In genomic region chr5:24643255-24643654, GRCh38 we compare ENCODE assay signal across 22 cellular contexts. TPM values are rescaled to one million over a fixed set of nuclear protein-coding genes. Genes with fewer than 3 reads are reported as not detected.
"Had no signal": no experiment of that assay in that cellular context is flagged by ENCODE, and none has a peak within 500 bp of the region (broad histone marks: within the 10 kb centered on the region; RNA-seq: fewer than 3 reads in every experiment).

No MANE protein-coding gene starts in this region.

- H3K27ac Mint-ChIP-seq: activated CD4-positive, alpha-beta memory T cell treated with anti-CD3 and anti-CD28 coated beads, Interleukin-2, amount 10 ng/mL, durations not matched to agents 7 days and 5 days; activated CD8-positive, alpha-beta memory T cell treated with anti-CD3 and anti-CD28 coated beads, Interleukin-2, amount 10 ng/mL, durations not matched to agents 7 days and 5 days; activated naive CD8-positive, alpha-beta T cell treated with anti-CD3 and anti-CD28 coated beads, Interleukin-2, amount 10 ng/mL, durations not matched to agents 7 days and 5 days; activated T-helper 17 cell treated with anti-CD3 and anti-CD28 coated beads, Interleukin-2, amount 50 U/mL, for 72 hours had no signal

- H3K4me1 ChIP-seq: lower lobe of right lung, parathyroid adenoma had no signal

- H3K36me3 Mint-ChIP-seq: activated CD8-positive, alpha-beta memory T cell treated with anti-CD3 and anti-CD28 coated beads, Interleukin-2, amount 10 ng/mL, durations not matched to agents 7 days and 5 days; activated naive CD8-positive, alpha-beta T cell treated with anti-CD3 and anti-CD28 coated beads, Interleukin-2, amount 10 ng/mL, durations not matched to agents 7 days and 5 days had no signal

- H3K4me1 Mint-ChIP-seq: activated CD4-positive, alpha-beta memory T cell treated with anti-CD3 and anti-CD28 coated beads, Interleukin-2, amount 10 ng/mL, durations not matched to agents 7 days and 5 days; activated CD8-positive, alpha-beta memory T cell treated with anti-CD3 and anti-CD28 coated beads, Interleukin-2, amount 10 ng/mL, durations not matched to agents 7 days and 5 days; activated naive CD8-positive, alpha-beta T cell treated with anti-CD3 and anti-CD28 coated beads, Interleukin-2, amount 10 ng/mL, durations not matched to agents 7 days and 5 days; activated T-helper 17 cell treated with anti-CD3 and anti-CD28 coated beads, Interleukin-2, amount 50 U/mL, for 72 hours; central memory CD8-positive, alpha-beta T cell had no signal

- H3K27ac ChIP-seq: lower lobe of right lung, neutrophil, parathyroid adenoma, sigmoid colon, spleen, tibial nerve had no signal

- H3K27me3 Mint-ChIP-seq: activated CD4-positive, alpha-beta memory T cell treated with anti-CD3 and anti-CD28 coated beads, Interleukin-2, amount 10 ng/mL, durations not matched to agents 7 days and 5 days; activated CD8-positive, alpha-beta memory T cell treated with anti-CD3 and anti-CD28 coated beads, Interleukin-2, amount 10 ng/mL, durations not matched to agents 7 days and 5 days; activated naive CD8-positive, alpha-beta T cell treated with anti-CD3 and anti-CD28 coated beads, Interleukin-2, amount 10 ng/mL, durations not matched to agents 7 days and 5 days; activated T-helper 17 cell treated with anti-CD3 and anti-CD28 coated beads, Interleukin-2, amount 50 U/mL, for 72 hours; central memory CD8-positive, alpha-beta T cell had no signal

- H3K36me3 ChIP-seq: lower lobe of right lung, neutrophil, sigmoid colon, spleen, tibial nerve had no signal

- H3K4me3 Mint-ChIP-seq: activated CD4-positive, alpha-beta memory T cell treated with anti-CD3 and anti-CD28 coated beads, Interleukin-2, amount 10 ng/mL, durations not matched to agents 7 days and 5 days; activated CD8-positive, alpha-beta memory T cell treated with anti-CD3 and anti-CD28 coated beads, Interleukin-2, amount 10 ng/mL, durations not matched to agents 7 days and 5 days; activated naive CD8-positive, alpha-beta T cell treated with anti-CD3 and anti-CD28 coated beads, Interleukin-2, amount 10 ng/mL, durations not matched to agents 7 days and 5 days; activated T-helper 17 cell treated with anti-CD3 and anti-CD28 coated beads, Interleukin-2, amount 50 U/mL, for 72 hours; central memory CD8-positive, alpha-beta T cell had no signal

- H3K9me3 ChIP-seq: lower lobe of right lung, neutrophil, sigmoid colon, spleen, tibial nerve had no signal

- ATAC-seq: activated CD8-positive, alpha-beta memory T cell treated with anti-CD3 and anti-CD28 coated beads, Interleukin-2, amount 10 ng/mL, durations not matched to agents 7 days and 5 days; activated T-helper 17 cell treated with anti-CD3 and anti-CD28 coated beads, Interleukin-2, amount 50 U/mL, for 72 hours; lower lobe of right lung had no signal

- H3K4me3 ChIP-seq: lower lobe of right lung, sigmoid colon, spleen, tibial nerve had no signal

- H3K9me3 Mint-ChIP-seq: activated CD4-positive, alpha-beta memory T cell treated with anti-CD3 and anti-CD28 coated beads, Interleukin-2, amount 10 ng/mL, durations not matched to agents 7 days and 5 days; central memory CD8-positive, alpha-beta T cell had no signal

- DNase-seq: activated CD4-positive, alpha-beta memory T cell treated with anti-CD3 and anti-CD28 coated beads, Interleukin-2, amount 10 ng/mL, durations not matched to agents 7 days and 5 days; activated CD4-positive, alpha-beta T cell treated with anti-CD3 and anti-CD28 coated beads for 48 hours; activated CD4-positive, CD25-positive, alpha-beta regulatory T cell; activated CD8-positive, alpha-beta memory T cell treated with anti-CD3 and anti-CD28 coated beads, Interleukin-2, amount 10 ng/mL, durations not matched to agents 7 days and 5 days; activated naive CD4-positive, alpha-beta T cell; activated naive CD8-positive, alpha-beta T cell treated with anti-CD3 and anti-CD28 coated beads, Interleukin-2, amount 10 ng/mL, durations not matched to agents 7 days and 5 days; anterior cingulate cortex; effector memory CD4-positive, alpha-beta T cell; islet precursor cell; lower lobe of right lung; sigmoid colon; spleen; stimulated activated naive CD4-positive, alpha-beta T cell treated with Interleukin-2 at 50 U/mL for 16 hours; T1000 had no signal

RNA-seq across cellular contexts. Expression of gene CDH10, which starts 1.5 kb away (rescaled TPM):
- total RNA-seq: activated CD4-positive, alpha-beta memory T cell treated with anti-CD3 and anti-CD28 coated beads, Interleukin-2, amount 10 ng/mL, durations not matched to agents 7 days and 5 days; activated CD8-positive, alpha-beta memory T cell treated with anti-CD3 and anti-CD28 coated beads, Interleukin-2, amount 10 ng/mL, durations not matched to agents 7 days and 5 days; activated naive CD8-positive, alpha-beta T cell treated with anti-CD3 and anti-CD28 coated beads, Interleukin-2, amount 10 ng/mL, durations not matched to agents 7 days and 5 days; activated T-helper 17 cell treated with anti-CD3 and anti-CD28 coated beads, Interleukin-2, amount 50 U/mL, for 72 hours; mesenteric fat pad; spleen; subcutaneous adipose tissue; T-helper 1 cell treated with Interleukin-12 subunit alpha and Interleukin-12 subunit beta and Interleukin-4 antibody, amounts not matched to agents 30 ng/mL and 1 ng/mL, for 36 hours had no signal
